17 cellular contexts compared by ENCODE assay signal in the genomic region with DNA sequence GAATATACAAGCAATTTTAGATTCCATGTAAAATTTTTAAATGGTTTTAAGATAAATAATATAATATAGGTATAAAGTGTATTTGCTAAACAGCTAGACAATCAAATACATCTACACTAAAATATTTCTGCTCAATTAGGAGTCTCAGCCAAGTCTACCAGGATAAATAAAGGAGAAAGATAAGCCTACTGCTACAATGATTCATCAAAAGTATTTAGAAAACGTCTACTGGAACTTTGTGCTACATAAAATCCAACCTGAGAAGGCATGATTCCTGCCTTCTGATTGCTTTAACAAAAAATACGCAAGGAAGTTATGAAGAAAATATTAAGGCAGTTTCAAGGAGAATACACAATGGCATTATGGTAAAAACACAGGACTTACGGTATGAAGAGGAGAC.
A peak's percentile ranks its signal among the peaks of the same experiment; 100 is the strongest.
DNase-seq lines count a peak whose midpoint lies in the region; ATAC-seq, FAIRE-seq and TF ChIP-seq lines count a peak whose summit lies in the region.
"Had no signal": no experiment of that assay in that cellular context is flagged by ENCODE, and none has a peak within 500 bp of the region (broad histone marks: within the 10 kb centered on the region; RNA-seq: fewer than 3 reads in every experiment).

No MANE protein-coding gene starts in this region.

- H3F3A ChIP-seq in PC-3 (ENCODE audit: low read length, unreplicated experiment) = no peaks in the 10 kb centered on the region

- no peaks in the 10 kb centered on the region for H3K27me3 ChIP-seq in PC-3 (ENCODE audit: low read length)
- H3K27me3 ChIP-seq in trophoblast cell (ENCODE audit: insufficient read depth, low read length) = no peaks in the 10 kb centered on the region
- no peaks in the 10 kb centered on the region for H3K27me3 ChIP-seq in gastrocnemius medialis
- no peaks in the 10 kb centered on the region for H3K27me3 ChIP-seq in HAP-1 (ENCODE audit: low read depth)
- H3K27me3 ChIP-seq: BLaER1 had no signal

- no peaks in the 10 kb centered on the region for H3K36me3 ChIP-seq in PC-3 (ENCODE audit: low read depth, low read length)
- no peaks in the 10 kb centered on the region for H3K36me3 ChIP-seq in trophoblast cell (ENCODE audit: control insufficient read depth in 1 of 2, insufficient read depth in 2 of 2, low read length in 2 of 2)
- H3K36me3 ChIP-seq in gastrocnemius medialis = no peaks in the 10 kb centered on the region
- no peaks in the 10 kb centered on the region for H3K36me3 ChIP-seq in HAP-1 (replicated peaks)
- H3K36me3 ChIP-seq: BLaER1 had no signal

- CTCF ChIA-PET in A549 (lab: Yijun Ruan, JAX) (no interaction called here), PC-3 (lab: Charles Lee) (no interaction called here)

- no peaks in the 10 kb centered on the region for H4K20me1 ChIP-seq in PC-3 (ENCODE audit: low read length)
- H4K20me1 ChIP-seq: BLaER1 had no signal

- TF ChIP-seq POLR2A in A549 (IDR thresholded peaks at IDR 0.05; ENCODE audit: low read length) (no peak), gastrocnemius medialis (IDR thresholded peaks at IDR 0.05) (no peak)

- TF ChIP-seq RAD21 in A549 (conservative IDR thresholded peaks at IDR 0.05 in 1 of 2, IDR thresholded peaks at IDR 0.05 in 1 of 2) = no peak

- 54% methylated on average over 3 of the region's 3 CpGs for WGBS in A549 (ENCODE audit: missing lambda C conversion rate)
- no CpG with 5 or more reads among the region's 3 CpGs for WGBS in trophoblast cell (ENCODE audit: extremely low coverage, insufficient coverage, insufficient read length)

- TF ChIP-seq CTCF in A549 (IDR thresholded peaks at IDR 0.05) (no peak), PC-3 (conservative IDR thresholded peaks at IDR 0.05; ENCODE audit: low read depth, low read length) (no peak), choroid plexus epithelial cell (conservative IDR thresholded peaks at IDR 0.05; ENCODE audit: low read depth, low read length) (no peak), gastrocnemius medialis (IDR thresholded peaks at IDR 0.05 in 4 of 5, conservative IDR thresholded peaks at IDR 0.05 in 1 of 5) (no peak)

- FAIRE-seq in A549 (lab: Jason Lieb, UNC) = no peak
- FAIRE-seq: GM12878 had no signal

- no peak overlapping the region for H3K9ac ChIP-seq in PC-3 (ENCODE audit: low read length)
- no peak overlapping the region for H3K9ac ChIP-seq in trophoblast cell (ENCODE audit: low read length)
- H3K9ac ChIP-seq: BLaER1 had no signal

- no peak overlapping the region for H3K27ac ChIP-seq in A549
- no peak overlapping the region for H3K27ac ChIP-seq in PC-3 (ENCODE audit: low read length)
- H3K27ac ChIP-seq in trophoblast cell (ENCODE audit: low read depth, low read length) = no peak overlapping the region
- no peak overlapping the region for H3K27ac ChIP-seq in gastrocnemius medialis
- H3K27ac ChIP-seq: 22Rv1, BLaER1, HL-60 had no signal

- in situ Hi-C loops in gastrocnemius medialis (cut with MboI; ENCODE audit: low sequenced_read_pairs in 4 of 4) = loop anchor here in 1 of 4 donors (10.0 kb wide), 1 partner anchor 145 kb away; no protein-coding TSS in a partner anchor
- in situ Hi-C loops in HAP-1 (cut with MboI; ENCODE audit: low sequenced_read_pairs) = no loop called here

- H3K14ac ChIP-seq in trophoblast cell (ENCODE audit: low read length) = no peak overlapping the region

- H3K4ac ChIP-seq in trophoblast cell (ENCODE audit: low read depth, low read length) = no peak overlapping the region

- no peak overlapping the region for H4K8ac ChIP-seq in trophoblast cell (ENCODE audit: low read depth, low read length)

- no peak for DNase-seq in A549 (ENCODE audit: low read depth in 1 of 2, low spot score in 1 of 2)
- DNase-seq in PC-3 = peak; percentile 1
- DNase-seq in choroid plexus epithelial cell (ENCODE audit: low read depth) = peak; percentile 36
- DNase-seq in trophoblast cell = peak; percentile 10 to 78
- DNase-seq in gastrocnemius medialis = no peak
- DNase-seq in HAP-1 (ENCODE audit: low spot score in 2 of 2) = no peak
- no peak for DNase-seq in NCI-H446 treated with DMSO at 0.1 percent for 48 hours (lab: John Stamatoyannopoulos, UW)
- DNase-seq: CD4-positive, alpha-beta memory T cell; DMS53; DND-41; EL; HCEC 1CT had no signal

- no peak overlapping the region for H2AK5ac ChIP-seq in trophoblast cell (ENCODE audit: low read length)

- H2BK12ac ChIP-seq in trophoblast cell (ENCODE audit: low read length) = no peak overlapping the region

- peaks cover 9% of the 10 kb centered on the region; the same call in 1 of the 3 replicates for H3K4me1 ChIP-seq in A549
- no peaks in the 10 kb centered on the region for H3K4me1 ChIP-seq in PC-3 (ENCODE audit: insufficient read depth, low read length)
- no peaks in the 10 kb centered on the region for H3K4me1 ChIP-seq in trophoblast cell (ENCODE audit: control insufficient read depth in 1 of 2, insufficient read depth in 2 of 2, low read length in 2 of 2)
- peaks cover 3 to 4% of the 10 kb centered on the region in 2 donors for H3K4me1 ChIP-seq in gastrocnemius medialis
- peaks cover 7% of the 10 kb centered on the region; the same call in 1 of the 2 replicates for H3K4me1 ChIP-seq in HAP-1
- H3K4me1 ChIP-seq: BLaER1 had no signal

- H4K12ac ChIP-seq in trophoblast cell (ENCODE audit: low read depth, low read length) = no peak overlapping the region

- no peaks in the 10 kb centered on the region for H3K9me3 ChIP-seq in A549
- no peaks in the 10 kb centered on the region for H3K9me3 ChIP-seq in PC-3 (ENCODE audit: low read length)
- H3K9me3 ChIP-seq in trophoblast cell (ENCODE audit: insufficient read depth, low read depth, low read length) = peaks cover 3% of the 10 kb centered on the region
- no peaks in the 10 kb centered on the region for H3K9me3 ChIP-seq in gastrocnemius medialis
- no peaks in the 10 kb centered on the region for H3K9me3 ChIP-seq in HAP-1

- POLR2A ChIA-PET in A549 (lab: Yijun Ruan, JAX) = no interaction called here
- POLR2A ChIA-PET in PC-3 (lab: Charles Lee; ENCODE audit: unreplicated experiment) = no interaction called here

- no peaks in the 10 kb centered on the region for H3K79me2 ChIP-seq in PC-3 (ENCODE audit: low read length)
- no peaks in the 10 kb centered on the region for H3K79me2 ChIP-seq in trophoblast cell (ENCODE audit: control insufficient read depth, insufficient read depth, low read length, poor library complexity)

- H2BK120ac ChIP-seq in trophoblast cell (ENCODE audit: insufficient read depth, low read length, poor library complexity) = no peak overlapping the region

- no peaks in the 10 kb centered on the region for H3K79me1 ChIP-seq in trophoblast cell (ENCODE audit: low read length)

- H3K4me2 ChIP-seq in A549 = peak overlapping the region; percentile 16; the same call in 1 of the 3 replicates
- no peak overlapping the region for H3K4me2 ChIP-seq in PC-3 (ENCODE audit: low read length)
- no peak overlapping the region for H3K4me2 ChIP-seq in trophoblast cell (ENCODE audit: low read length)
- H3K4me2 ChIP-seq: BLaER1 had no signal

- no peak overlapping the region for H4K91ac ChIP-seq in trophoblast cell (ENCODE audit: low read depth, low read length)

- no TSS peak for BruUV-seq in PC-3 (replicated peaks; lab: Mats Ljungman, UMichigan)

- no peak overlapping the region for H2BK5ac ChIP-seq in trophoblast cell (ENCODE audit: low read depth, low read length, poor library complexity)

- intact Hi-C loops in PC-3 (cut with micrococcal nuclease) = loop anchor here (10.0 kb wide), 1 partner anchor 475 kb away; no protein-coding TSS in a partner anchor
- intact Hi-C loops in gastrocnemius medialis (cut with DNase I; ENCODE audit: low total_unique reads) = loop anchor here (5.0 to 10.0 kb wide), 3 partner anchors 43 to 575 kb away; a partner anchor contains a TSS

- H3K4me3 ChIP-seq in A549 (no peak overlapping the region), PC-3 (ENCODE audit: low read length) (no peak overlapping the region), choroid plexus epithelial cell (ENCODE audit: low read depth, low read length) (no peak overlapping the region), trophoblast cell (ENCODE audit: low read depth, low read length) (no peak overlapping the region), gastrocnemius medialis (no peak overlapping the region), HAP-1 (no peak overlapping the region)
- H3K4me3 ChIP-seq: BLaER1, GM12878 had no signal

- ATAC-seq in A549 (no peak), PC-3 (no peak), gastrocnemius medialis (no peak), HG03469 (IDR thresholded peaks at IDR 0.05; ENCODE audit: unreplicated experiment) (no peak)
- ATAC-seq: GM12878 had no signal

- H3K9me2 ChIP-seq in PC-3 (replicated peaks; ENCODE audit: low read length) = no peaks in the 10 kb centered on the region

- no peak overlapping the region for H2AFZ ChIP-seq in PC-3 (ENCODE audit: low read length)
- H2AFZ ChIP-seq in trophoblast cell (ENCODE audit: insufficient read depth, low read length, poor library complexity) = no peak overlapping the region

- H3K23ac ChIP-seq in trophoblast cell (ENCODE audit: low read length) = no peak overlapping the region

- H3K18ac ChIP-seq in trophoblast cell (ENCODE audit: low read length) = no peak overlapping the region

- no peak for TF ChIP-seq EP300 in A549 (IDR thresholded peaks at IDR 0.05)

TF ChIP-seq in A549, 52 proteins besides CTCF, POLR2A, EP300 and RAD21 (continues in another document):
- TF ChIP-seq, protein P1, sequence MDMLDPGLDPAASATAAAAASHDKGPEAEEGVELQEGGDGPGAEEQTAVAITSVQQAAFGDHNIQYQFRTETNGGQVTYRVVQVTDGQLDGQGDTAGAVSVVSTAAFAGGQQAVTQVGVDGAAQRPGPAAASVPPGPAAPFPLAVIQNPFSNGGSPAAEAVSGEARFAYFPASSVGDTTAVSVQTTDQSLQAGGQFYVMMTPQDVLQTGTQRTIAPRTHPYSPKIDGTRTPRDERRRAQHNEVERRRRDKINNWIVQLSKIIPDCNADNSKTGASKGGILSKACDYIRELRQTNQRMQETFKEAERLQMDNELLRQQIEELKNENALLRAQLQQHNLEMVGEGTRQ (IDR thresholded peaks at IDR 0.05) = no peak
- no peak for TF ChIP-seq CHD2 (IDR thresholded peaks at IDR 0.05; ENCODE audit: low read length, partially characterized antibody)
- TF ChIP-seq, protein P2, sequence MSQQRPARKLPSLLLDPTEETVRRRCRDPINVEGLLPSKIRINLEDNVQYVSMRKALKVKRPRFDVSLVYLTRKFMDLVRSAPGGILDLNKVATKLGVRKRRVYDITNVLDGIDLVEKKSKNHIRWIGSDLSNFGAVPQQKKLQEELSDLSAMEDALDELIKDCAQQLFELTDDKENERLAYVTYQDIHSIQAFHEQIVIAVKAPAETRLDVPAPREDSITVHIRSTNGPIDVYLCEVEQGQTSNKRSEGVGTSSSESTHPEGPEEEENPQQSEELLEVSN (IDR thresholded peaks at IDR 0.05; ENCODE audit: borderline replicate concordance, low read depth) = no peak
- no peak for TF ChIP-seq ESRRA (IDR thresholded peaks at IDR 0.05; ENCODE audit: borderline replicate concordance, low read length)
- no peak for TF ChIP-seq NFE2L2 (conservative IDR thresholded peaks at IDR 0.05; ENCODE audit: low read length)
- no peak for TF ChIP-seq HOXB13 (CRISPR knock-in tag; IDR thresholded peaks at IDR 0.05; ENCODE audit: low read depth)
- TF ChIP-seq GATA3 (IDR thresholded peaks at IDR 0.05; ENCODE audit: borderline replicate concordance) = no peak
- TF ChIP-seq POLR2AphosphoS2 (conservative IDR thresholded peaks at IDR 0.05; ENCODE audit: low read length) = no peak

Comparison
In these comparisons a context has a peak if more than half of its experiments do, and no peak if none do; other contexts are left out.
1. DNase-seq: peak in PC-3 (single experiment), choroid plexus epithelial cell (single experiment) and trophoblast cell (2 of 2); none in A549 (0 of 2), gastrocnemius medialis (0 of 2), HAP-1 (0 of 2) and NCI-H446 treated with DMSO at 0.1 percent for 48 hours (single experiment).